In genomic region chr11:60485987-60486386, GRCh38 we compare ENCODE assay signal across 9 cellular contexts. TPM values are rescaled to one million over a fixed set of nuclear protein-coding genes. Genes with fewer than 3 reads are reported as not detected.
DNase-seq lines count a peak whose midpoint lies in the region; ATAC-seq and TF ChIP-seq lines count a peak whose summit lies in the region.
"Had no signal": no experiment of that assay in that cellular context is flagged by ENCODE, and none has a peak within 500 bp of the region (broad histone marks: within the 10 kb centered on the region; RNA-seq: fewer than 3 reads in every experiment).

No MANE protein-coding gene starts in this region.

- no peak for TF ChIP-seq POLR2A in gastroesophageal sphincter (IDR thresholded peaks at IDR 0.05)

- H3K9me3 ChIP-seq in NT2/D1 (ENCODE audit: insufficient read depth, low read length) (no peaks in the 10 kb centered on the region), gastroesophageal sphincter (no peaks in the 10 kb centered on the region)

- no peak overlapping the region for H3K9ac ChIP-seq in NT2/D1 (ENCODE audit: insufficient read length, low read depth)

- H3K36me3 ChIP-seq in NT2/D1 (ENCODE audit: insufficient read depth, insufficient read length, low read length) (no peaks in the 10 kb centered on the region), gastroesophageal sphincter (no peaks in the 10 kb centered on the region)

- TF ChIP-seq EP300 in gastroesophageal sphincter (IDR thresholded peaks at IDR 0.05): no peak

- H3K4me3 ChIP-seq in NT2/D1 (ENCODE audit: insufficient read length, low read depth) (no peak overlapping the region), gastroesophageal sphincter (no peak overlapping the region)

- ATAC-seq in GM19328 (IDR thresholded peaks at IDR 0.05; ENCODE audit: unreplicated experiment) (peak; percentile 94), HG03108 (IDR thresholded peaks at IDR 0.05; ENCODE audit: unreplicated experiment) (peak; percentile 90), gastroesophageal sphincter (no peak)

- no peak overlapping the region for H3K27ac ChIP-seq in gastroesophageal sphincter

- TF ChIP-seq CTCF in gastroesophageal sphincter (IDR thresholded peaks at IDR 0.05): no peak

- WGBS in gastroesophageal sphincter (ENCODE audit: low coverage in 1 of 2), 2 donors: 60 to 70% methylated on average over 5 of the region's 5 CpGs

- DNase-seq in ELF-1 (ENCODE audit: low read depth, low spot score) (peak; percentile 38), NT2/D1 (ENCODE audit: low read depth, low spot score) (peak; percentile 16), germinal center (ENCODE audit: low spot score) (peak; percentile 85), NCI-H774 (lab: John Stamatoyannopoulos, UW) (no peak), COLO668 (lab: John Stamatoyannopoulos, UW; ENCODE audit: unreplicated experiment) (no peak)

- H3K4me1 ChIP-seq in NT2/D1 (ENCODE audit: insufficient read depth, insufficient read length) (no peaks in the 10 kb centered on the region), gastroesophageal sphincter (no peaks in the 10 kb centered on the region)

- no peaks in the 10 kb centered on the region for H3K27me3 ChIP-seq in NT2/D1 (ENCODE audit: insufficient read depth, insufficient read length)
- H3K27me3 ChIP-seq in gastroesophageal sphincter: no peaks in the 10 kb centered on the region

RNA-seq across cellular contexts. Expression of gene MS4A12, which starts 6.6 kb away (rescaled TPM):
- not detected for total RNA-seq in gastroesophageal sphincter
- total RNA-seq: RPMI7951 had no signal

RNA-seq across cellular contexts. Expression of gene MS4A13, which starts 29.2 kb away (rescaled TPM):
- not detected for total RNA-seq in gastroesophageal sphincter
- total RNA-seq: RPMI7951 had no signal

RNA-seq across cellular contexts. Expression of gene MS4A1, which starts 30.3 kb away (rescaled TPM):
- total RNA-seq in gastroesophageal sphincter: under 1 TPM in 2 of 4 donors, not detected in 2; 0.12 to 0.40 TPM
- total RNA-seq: RPMI7951 had no signal

RNA-seq across cellular contexts. Expression of gene MS4A5, which starts 56.6 kb away (rescaled TPM):
- total RNA-seq in gastroesophageal sphincter: not detected
- total RNA-seq: RPMI7951 had no signal

Comparison
In these comparisons a context has a peak if more than half of its experiments do, and no peak if none do; other contexts are left out.
1. DNase-seq: peak in ELF-1 (single experiment), NT2/D1 (single experiment) and germinal center (single experiment); none in NCI-H774 (single experiment) and COLO668 (single experiment).